In the genomic region with DNA sequence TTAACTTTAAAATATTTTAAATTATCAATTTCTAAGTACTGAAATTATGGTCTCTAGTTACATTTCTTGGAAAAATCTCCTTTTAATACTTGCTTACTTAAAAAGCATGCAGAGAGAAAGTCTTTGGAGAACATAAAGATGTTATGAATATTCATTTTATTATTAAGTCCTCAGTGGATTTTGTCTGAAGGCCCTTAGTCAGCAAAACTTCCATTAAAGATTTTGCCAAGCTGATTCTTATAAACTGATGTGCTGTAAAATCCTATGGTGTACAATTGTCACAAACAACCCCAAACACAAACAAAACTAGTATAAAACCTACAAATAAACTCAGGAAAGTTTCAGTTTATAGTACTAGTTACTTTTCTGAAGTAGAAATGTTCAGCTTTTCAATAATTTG, we compare ENCODE assay signal across 33 cellular contexts.
"Had no signal": no experiment of that assay in that cellular context is flagged by ENCODE, and none has a peak within 500 bp of the region (broad histone marks: within the 10 kb centered on the region; RNA-seq: fewer than 3 reads in every experiment).

No MANE protein-coding gene starts in this region.

- H3K9me3 ChIP-seq: adrenal gland, breast epithelium had no signal

- H3K27me3 ChIP-seq: adrenal gland, body of pancreas, brain microvascular endothelial cell, breast epithelium had no signal

- ATAC-seq: activated CD8-positive, alpha-beta T cell treated with anti-CD3 and anti-CD28 coated beads for 36 hours; activated naive CD4-positive, alpha-beta T cell treated with anti-CD3 and anti-CD28 coated beads, Interleukin-2, amount 50 U/mL, for 72 hours; activated T-cell treated with anti-CD3 and anti-CD28 coated beads, Interleukin-2, amount 50 U/mL, for 4 hours; activated T-cell treated with anti-CD3 and anti-CD28 coated beads, Interleukin-2, amount 50 U/mL, for 72 hours; activated T-helper 17 cell treated with anti-CD3 and anti-CD28 coated beads, Interleukin-2, amount 50 U/mL, for 72 hours; body of pancreas had no signal

- H3K4me3 ChIP-seq: adrenal gland, body of pancreas, breast epithelium had no signal

- H3K27ac ChIP-seq: adrenal gland, body of pancreas, brain microvascular endothelial cell, breast epithelium, VCaP had no signal

- FAIRE-seq: astrocyte, TTC549 had no signal

- DNase-seq: activated B cell treated with CpG ODN at 0.5 μM for 24 hours; activated CD4-positive, alpha-beta memory T cell treated with anti-CD3 and anti-CD28 coated beads for 36 hours; activated CD4-positive, alpha-beta T cell treated with anti-CD3 and anti-CD28 coated beads for 4 hours; activated CD4-positive, alpha-beta T cell treated with anti-CD3 and anti-CD28 coated beads, Interleukin-2, amount 10 ng/mL, durations not matched to agents 24 days and 14 days; activated CD4-positive, alpha-beta T cell treated with anti-CD3 and anti-CD28 coated beads, Interleukin-2, amount 50 U/mL, for 1 hour; activated CD4-positive, alpha-beta T cell treated with anti-CD3 and anti-CD28 coated beads, Interleukin-2, amount 50 U/mL, for 4 hours; activated CD4-positive, CD25-positive, alpha-beta regulatory T cell treated with anti-CD3 and anti-CD28 coated beads, Interleukin-2, amount 50 U/mL, for 72 hours; activated CD8-positive, alpha-beta memory T cell treated with anti-CD3 and anti-CD28 coated beads, Interleukin-2, amount 50 U/mL, for 4 hours; activated CD8-positive, alpha-beta T cell treated with anti-CD3 and anti-CD28 coated beads for 36 hours; activated effector memory CD4-positive, alpha-beta T cell treated with anti-CD3 and anti-CD28 coated beads, Interleukin-2, amount 50 U/mL, for 16 hours; activated gamma-delta T cell treated with Interleukin-2 at 50 U/mL for 16 hours; activated naive CD4-positive, alpha-beta T cell; activated naive CD4-positive, alpha-beta T cell treated with anti-CD3 and anti-CD28 coated beads for 36 hours; activated naive CD4-positive, alpha-beta T cell treated with anti-CD3 and anti-CD28 coated beads, Interleukin-2, amount 50 U/mL, for 16 hours; activated naive CD8-positive, alpha-beta T cell treated with anti-CD3 and anti-CD28 coated beads for 36 hours; activated T-cell treated with anti-CD3 and anti-CD28 coated beads for 4 hours; activated T-cell treated with anti-CD3 and anti-CD28 coated beads, Interleukin-2, amount 50 U/mL, for 1 hour; activated T-cell treated with anti-CD3 and anti-CD28 coated beads, Interleukin-2, amount 50 U/mL, for 4 hours; activated T-cell treated with anti-CD3 and anti-CD28 coated beads, Interleukin-2, amount 50 U/mL, for 72 hours; adrenal gland; amniotic stem cell; aorta; body of pancreas; brain microvascular endothelial cell; central memory CD4-positive, alpha-beta T cell; T-helper 2 cell; T-helper 9 cell had no signal

- H3K4me1 ChIP-seq: body of pancreas, breast epithelium had no signal

- H3K36me3 ChIP-seq: adrenal gland, brain microvascular endothelial cell, breast epithelium had no signal
